ENCODE assay signal across 8 cellular contexts in the genomic region with DNA sequence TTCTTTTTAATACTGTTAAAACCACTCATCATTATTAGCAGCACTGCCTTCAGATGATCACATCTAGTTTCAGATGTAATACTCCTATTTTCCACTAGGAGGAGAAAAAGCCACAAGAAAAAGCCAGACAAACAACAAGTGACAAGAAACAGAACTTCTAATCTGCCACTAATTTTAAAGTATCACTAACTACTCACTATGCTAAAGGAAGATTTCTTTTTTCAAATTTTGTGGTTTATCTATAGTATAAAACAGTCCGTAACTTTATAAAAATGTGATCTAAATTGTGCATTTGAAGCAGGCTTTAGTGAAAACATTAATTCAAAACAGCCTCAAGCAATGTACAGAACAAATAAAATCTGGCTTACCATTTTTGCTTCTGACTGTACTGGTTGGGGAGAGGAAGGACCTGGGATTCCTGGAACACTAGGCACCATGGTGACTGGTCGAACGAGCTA. TPM values are rescaled to one million over a fixed set of nuclear protein-coding genes. Genes with fewer than 3 reads are reported as not detected.
DNase-seq lines count a peak whose midpoint lies in the region; ATAC-seq and TF ChIP-seq lines count a peak whose summit lies in the region.

No MANE protein-coding gene starts in this region.

- H3K27me3 ChIP-seq in breast epithelium, result no peaks in the 10 kb centered on the region

- peaks cover 3% of the 10 kb centered on the region for H3K4me1 Mint-ChIP-seq in activated CD4-positive, alpha-beta T cell treated with anti-CD3 and anti-CD28 coated beads, Interleukin-2, amount 10 ng/mL, durations not matched to agents 24 days and 14 days

- H3K27me3 Mint-ChIP-seq in activated CD4-positive, alpha-beta T cell treated with anti-CD3 and anti-CD28 coated beads, Interleukin-2, amount 10 ng/mL, durations not matched to agents 24 days and 14 days, result no peaks in the 10 kb centered on the region

- no peak overlapping the region for H3K27ac ChIP-seq in breast epithelium

- H3K4me3 Mint-ChIP-seq in activated CD4-positive, alpha-beta T cell treated with anti-CD3 and anti-CD28 coated beads, Interleukin-2, amount 10 ng/mL, durations not matched to agents 24 days and 14 days, result no peak overlapping the region

- peaks cover 44% of the 10 kb centered on the region for H3K36me3 Mint-ChIP-seq in activated CD4-positive, alpha-beta T cell treated with anti-CD3 and anti-CD28 coated beads, Interleukin-2, amount 10 ng/mL, durations not matched to agents 24 days and 14 days (ENCODE audit: low read depth)

- H3K9me3 ChIP-seq in breast epithelium, result no peaks in the 10 kb centered on the region

- peak overlapping the region; percentile 12 for H3K27ac Mint-ChIP-seq in activated CD4-positive, alpha-beta T cell treated with anti-CD3 and anti-CD28 coated beads, Interleukin-2, amount 10 ng/mL, durations not matched to agents 24 days and 14 days

- no peaks in the 10 kb centered on the region for H3K9me3 Mint-ChIP-seq in activated CD4-positive, alpha-beta T cell treated with anti-CD3 and anti-CD28 coated beads, Interleukin-2, amount 10 ng/mL, durations not matched to agents 24 days and 14 days

- DNase-seq in activated CD4-positive, alpha-beta T cell treated with anti-CD3 and anti-CD28 coated beads, Interleukin-2, amount 10 ng/mL, durations not matched to agents 24 days and 14 days, result no peak
- no peak for DNase-seq in activated CD4-positive, alpha-beta T cell treated with anti-CD3 and anti-CD28 coated beads, Interleukin-2, amount 50 U/mL, for 48 hours
- DNase-seq in NCI-H748 treated with DMSO at 0.1 percent for 48 hours (lab: John Stamatoyannopoulos, UW) (peak; percentile 40), breast epithelium (ENCODE audit: low spot score in 2 of 2) (no peak), left kidney (ENCODE audit: low read depth, low spot score) (peak; percentile 73), ureter (ENCODE audit: low spot score) (no peak), posterior cingulate gyrus (no peak)

- H3K4me3 ChIP-seq in breast epithelium, result no peak overlapping the region

- peak; percentile 38 to 60 (median 55) for TF ChIP-seq CTCF in breast epithelium (IDR thresholded peaks at IDR 0.05)

- no peaks in the 10 kb centered on the region for H3K36me3 ChIP-seq in breast epithelium

- intact Hi-C loops in activated CD4-positive, alpha-beta T cell treated with anti-CD3 and anti-CD28 coated beads, Interleukin-2, amount 10 ng/mL, durations not matched to agents 24 days and 14 days (cut with micrococcal nuclease), result loop anchor here (1.0 to 5.0 kb wide), 4 partner anchors 56 to 414 kb away; a partner anchor contains a TSS
- intact Hi-C loops in breast epithelium (cut with DNase I; ENCODE audit: low total_unique reads) (no loop called here), posterior cingulate gyrus (cut with DNase I) (no loop called here)

- TF ChIP-seq POLR2A in breast epithelium (IDR thresholded peaks at IDR 0.05), result no peak

- H3K4me1 ChIP-seq in breast epithelium, result no peaks in the 10 kb centered on the region

- ATAC-seq in HG02870 (IDR thresholded peaks at IDR 0.05; ENCODE audit: unreplicated experiment), result peak; percentile 76

RNA-seq across cellular contexts. Expression of a gene that starts 56.8 kb away (rescaled TPM):
- total RNA-seq in activated CD4-positive, alpha-beta T cell treated with anti-CD3 and anti-CD28 coated beads, Interleukin-2, amount 10 ng/mL, durations not matched to agents 24 days and 14 days, result 58.8 and 60.2 TPM in 2 replicates
- total RNA-seq in breast epithelium, result 10 to 100 TPM; 57.0 to 71.7 (median 61.0) TPM
- 65.2 TPM for total RNA-seq in ureter

Comparison
In these comparisons a context has a peak if more than half of its experiments do, and no peak if none do; other contexts are left out.
1. DNase-seq: peak in NCI-H748 treated with DMSO at 0.1 percent for 48 hours (single experiment) and left kidney (single experiment); none in activated CD4-positive, alpha-beta T cell treated with anti-CD3 and anti-CD28 coated beads, Interleukin-2, amount 10 ng/mL, durations not matched to agents 24 days and 14 days (single experiment), activated CD4-positive, alpha-beta T cell treated with anti-CD3 and anti-CD28 coated beads, Interleukin-2, amount 50 U/mL, for 48 hours (0 of 2), breast epithelium (0 of 2), ureter (single experiment) and posterior cingulate gyrus (0 of 10).